Comparison of ENCODE assay signal across 1 cellular context in genomic region chr3:140941434-140942220, GRCh38.
TF ChIP-seq lines count a peak whose summit lies in the region.

SLC25A36 (plus strand) TSS chr3:140941836; CDS start chr3:140942055, 219 bp downstream.

TF ChIP-seq in K562, 482 proteins besides CTCF, POLR2A, EP300 and RAD21 (continued from another document and continues in another):
- TF ChIP-seq E2F8 (IDR thresholded peaks at IDR 0.05; ENCODE audit: low read depth, partially characterized antibody) (peak; percentile 72), SP2 (IDR thresholded peaks at IDR 0.05; ENCODE audit: extremely low read depth, low read depth, low read length, poor library complexity, severe bottlenecking) (peak; percentile 20), ILK (tag; IDR thresholded peaks at IDR 0.05; ENCODE audit: borderline replicate concordance, low read depth) (no peak), TRIM25 (IDR thresholded peaks at IDR 0.05; ENCODE audit: borderline replicate concordance) (no peak), HNRNPUL1 (IDR thresholded peaks at IDR 0.05; ENCODE audit: low read length) (no peak), TCF7 (IDR thresholded peaks at IDR 0.05; ENCODE audit: borderline replicate concordance) (no peak; the same call in 1 of the 2 replicates), ARNT (IDR thresholded peaks at IDR 0.05) (no peak), ZNF780A (CRISPR knock-in tag; IDR thresholded peaks at IDR 0.05) (no peak), RBM15 (IDR thresholded peaks at IDR 0.05; ENCODE audit: insufficient read depth, low read length) (no peak), ZFX (CRISPR knock-in tag; IDR thresholded peaks at IDR 0.05) (peak; percentile 64), ZNF77 (CRISPR knock-in tag; IDR thresholded peaks at IDR 0.05) (no peak), ZNF398 (CRISPR knock-in tag; IDR thresholded peaks at IDR 0.05) (no peak), ATF2 (CRISPR knock-in tag; IDR thresholded peaks at IDR 0.05) (no peak), NFE2 (IDR thresholded peaks at IDR 0.05; ENCODE audit: low read depth) (no peak), CLOCK (CRISPR knock-in tag; IDR thresholded peaks at IDR 0.05; ENCODE audit: borderline replicate concordance) (no peak), ZBTB7A (IDR thresholded peaks at IDR 0.05; ENCODE audit: borderline replicate concordance, control insufficient read depth, low read depth, low read length) (peak; percentile 75; the same call in 1 of the 2 replicates), ZFPM2 (CRISPR knock-in tag; IDR thresholded peaks at IDR 0.05) (no peak), PRDM10 (IDR thresholded peaks at IDR 0.05; ENCODE audit: partially characterized antibody) (peak; percentile 73), ELF2 (CRISPR knock-in tag; IDR thresholded peaks at IDR 0.05) (no peak), HIVEP1 (CRISPR knock-in tag; IDR thresholded peaks at IDR 0.05) (0 out of 2 replicates have a peak, but pooled peaks have one; percentile 56), ZBTB17 (CRISPR knock-in tag; IDR thresholded peaks at IDR 0.05) (no peak), DNMT1 (IDR thresholded peaks at IDR 0.05) (no peak), BRF1 (IDR thresholded peaks at IDR 0.05; ENCODE audit: borderline replicate concordance, extremely low read depth, insufficient read length) (no peak), SMARCC2 (IDR thresholded peaks at IDR 0.05; ENCODE audit: low read depth) (no peak), MYNN (IDR thresholded peaks at IDR 0.05) (0 out of 2 replicates have a peak, but pooled peaks have one; percentile 20), MYNN (CRISPR knock-in tag; IDR thresholded peaks at IDR 0.05) (no peak), TAL1 (IDR thresholded peaks at IDR 0.05) (no peak), SMARCA5 (IDR thresholded peaks at IDR 0.05) (no peak), SAP30 (IDR thresholded peaks at IDR 0.05; ENCODE audit: borderline replicate concordance, insufficient read depth, low read depth, low read length, poor library complexity, severe bottlenecking) (peak; percentile 32), MCM7 (IDR thresholded peaks at IDR 0.05) (no peak), PHF8 (IDR thresholded peaks at IDR 0.05; ENCODE audit: borderline replicate concordance, low read length) (peak; percentile 89; the same call in 1 of the 2 replicates), CUX1 (CRISPR knock-in tag; IDR thresholded peaks at IDR 0.05) (no peak), MECOM (CRISPR knock-in tag; IDR thresholded peaks at IDR 0.05) (no peak), PRPF4 (IDR thresholded peaks at IDR 0.05; ENCODE audit: insufficient read depth, low read depth, low read length, poor library complexity, severe bottlenecking) (peak; percentile 38)
